Comparison of ENCODE assay signal across 9 cellular contexts in genomic region chr16:81823111-81823510, GRCh38. TPM values are rescaled to one million over a fixed set of nuclear protein-coding genes. Genes with fewer than 3 reads are reported as not detected.
DNase-seq lines count a peak whose midpoint lies in the region; ATAC-seq and TF ChIP-seq lines count a peak whose summit lies in the region.
"Had no signal": no experiment of that assay in that cellular context is flagged by ENCODE, and none has a peak within 500 bp of the region (broad histone marks: within the 10 kb centered on the region; RNA-seq: fewer than 3 reads in every experiment).

No MANE protein-coding gene starts in this region.

- H3K4me1 Mint-ChIP-seq in activated T-helper 17 cell treated with anti-CD3 and anti-CD28 coated beads, Interleukin-2, amount 50 U/mL, for 72 hours, result no peaks in the 10 kb centered on the region
- H3K4me1 Mint-ChIP-seq in HFFc6 (ENCODE audit: low read depth), result no peaks in the 10 kb centered on the region

- ATAC-seq in GM21717 (IDR thresholded peaks at IDR 0.05; ENCODE audit: unreplicated experiment), result peak; percentile 37
- ATAC-seq in left colon, result peak; percentile 45
- no peak for ATAC-seq in activated T-helper 17 cell treated with anti-CD3 and anti-CD28 coated beads, Interleukin-2, amount 50 U/mL, for 72 hours (replicated peaks)

- H3K27me3 Mint-ChIP-seq in activated T-helper 17 cell treated with anti-CD3 and anti-CD28 coated beads, Interleukin-2, amount 50 U/mL, for 72 hours, result no peaks in the 10 kb centered on the region
- peaks cover 2% of the 10 kb centered on the region for H3K27me3 Mint-ChIP-seq in HFFc6 (ENCODE audit: insufficient read depth)

- TF ChIP-seq POLR2A in NB4 (IDR thresholded peaks at IDR 0.05; ENCODE audit: extremely low read depth, insufficient read length), result peak; percentile 21

- H3K4me3 ChIP-seq in NB4 (ENCODE audit: low read depth, low read length), result peak overlapping the region; percentile 27

- no peak overlapping the region for H3K4me3 Mint-ChIP-seq in activated T-helper 17 cell treated with anti-CD3 and anti-CD28 coated beads, Interleukin-2, amount 50 U/mL, for 72 hours
- H3K4me3 Mint-ChIP-seq in HFFc6, result no peak overlapping the region
- H3K4me3 Mint-ChIP-seq: neural crest cell had no signal

- no peak overlapping the region for H3K27ac Mint-ChIP-seq in activated T-helper 17 cell treated with anti-CD3 and anti-CD28 coated beads, Interleukin-2, amount 50 U/mL, for 72 hours
- no peak overlapping the region for H3K27ac Mint-ChIP-seq in HFFc6

- H3K9me3 Mint-ChIP-seq in activated T-helper 17 cell treated with anti-CD3 and anti-CD28 coated beads, Interleukin-2, amount 50 U/mL, for 72 hours, result no peaks in the 10 kb centered on the region
- H3K9me3 Mint-ChIP-seq in HFFc6, result no peaks in the 10 kb centered on the region
- H3K9me3 Mint-ChIP-seq: neural crest cell had no signal

- no peaks in the 10 kb centered on the region for H3K36me3 Mint-ChIP-seq in activated T-helper 17 cell treated with anti-CD3 and anti-CD28 coated beads, Interleukin-2, amount 50 U/mL, for 72 hours (ENCODE audit: low read depth)
- no peaks in the 10 kb centered on the region for H3K36me3 Mint-ChIP-seq in HFFc6 (ENCODE audit: low read depth)

- intact Hi-C loops in left colon (cut with DNase I, micrococcal nuclease), result no loop called here

- DNase-seq in NB4 (ENCODE audit: low read depth) (peak; percentile 93), left colon (peak; percentile 51 to 59), HFFc6 (no peak), NCI-H187 treated with DMSO at 0.1 percent for 48 hours (lab: John Stamatoyannopoulos, UW) (no peak), GM03348 (ENCODE audit: low spot score) (no peak)

- TF ChIP-seq CTCF in GM12872 (IDR thresholded peaks at IDR 0.05; ENCODE audit: insufficient read depth, low read depth, low read length), result peak; percentile 36; the same call in 2 of the 3 replicates
- TF ChIP-seq CTCF in NB4 (IDR thresholded peaks at IDR 0.05; ENCODE audit: low read depth, low read length), result no peak
- TF ChIP-seq CTCF in HFFc6 (IDR thresholded peaks at IDR 0.05), result no peak

RNA-seq across cellular contexts. Expression of gene PLCG2, which starts 44.0 kb away (rescaled TPM):
- total RNA-seq in left colon, result 10 to 100 TPM; 16.7 to 20.0 TPM
- total RNA-seq in activated T-helper 17 cell treated with anti-CD3 and anti-CD28 coated beads, Interleukin-2, amount 50 U/mL, for 72 hours, result 10 to 100 TPM in 1 of 2 donors, 1 to 10 TPM in 1; 6.6 to 11.0 TPM
- total RNA-seq in HFFc6 (2021; fragmentation: NEBNext Ultra II Directional; extraction: Animal tissue kit (Norgen Biotek cat#: 25700)), result under 1 TPM; 0.14 to 0.61 (median 0.27) TPM

Comparison
In these comparisons a context has a peak if more than half of its experiments do, and no peak if none do; other contexts are left out.
1. DNase-seq: peak in NB4 (single experiment) and left colon (2 of 2); none in HFFc6 (single experiment), NCI-H187 treated with DMSO at 0.1 percent for 48 hours (single experiment) and GM03348 (single experiment).
2. RNA of gene PLCG2, which starts 44.0 kb away (total RNA-seq): 16.7 to 20.0 TPM in left colon and 6.6 to 11.0 TPM in activated T-helper 17 cell treated with anti-CD3 and anti-CD28 coated beads, Interleukin-2, amount 50 U/mL, for 72 hours; 0.14 to 0.61 TPM in HFFc6; every median in the first group is over 4 times any median in the second.